11 cellular contexts compared by ENCODE assay signal in genomic region chr1:156493749-156494148, GRCh38. TPM values are rescaled to one million over a fixed set of nuclear protein-coding genes. Genes with fewer than 3 reads are reported as not detected.
DNase-seq lines count a peak whose midpoint lies in the region; ATAC-seq and TF ChIP-seq lines count a peak whose summit lies in the region.
"Had no signal": no experiment of that assay in that cellular context is flagged by ENCODE, and none has a peak within 500 bp of the region (broad histone marks: within the 10 kb centered on the region; RNA-seq: fewer than 3 reads in every experiment).

No MANE protein-coding gene starts in this region.

- CTCF ChIA-PET in CD4-positive, alpha-beta T cell (lab: Charles Lee), result no interaction called here
- CTCF ChIA-PET in PC-3 (lab: Charles Lee), result no interaction called here

- H3K4me2 ChIP-seq in parathyroid adenoma (ENCODE audit: low read length) (peak overlapping the region; percentile 21), PC-3 (ENCODE audit: low read length) (no peak overlapping the region)

- H3K9ac ChIP-seq in parathyroid adenoma (no peak overlapping the region), PC-3 (ENCODE audit: low read length) (no peak overlapping the region)

- H3K4me3 Mint-ChIP-seq in CD4-positive, alpha-beta T cell, result peak overlapping the region; percentile 43
- H3K4me3 Mint-ChIP-seq in dendritic cell treated with granulocyte-macrophage colony-stimulating factor and Interleukin-4, amounts not matched to agents 40 ng/mL and 50 ng/mL, for 4 days, result peak overlapping the region; percentile 39

- no peaks in the 10 kb centered on the region for H3F3A ChIP-seq in PC-3 (ENCODE audit: low read length, unreplicated experiment)

- ATAC-seq in CD4-positive, alpha-beta T cell (ENCODE audit: poor library complexity), result no peak
- no peak for ATAC-seq in GM19023 (IDR thresholded peaks at IDR 0.05; ENCODE audit: unreplicated experiment)
- no peak for ATAC-seq in PC-3
- ATAC-seq in GM19351 (IDR thresholded peaks at IDR 0.05; ENCODE audit: unreplicated experiment), result no peak

- no peaks in the 10 kb centered on the region for H3K9me3 ChIP-seq in CD4-positive, alpha-beta T cell (ENCODE audit: control insufficient read depth, low read length)
- H3K9me3 ChIP-seq in KOPT-K1 (ENCODE audit: insufficient read depth, low read length, poor library complexity, severe bottlenecking), result no peaks in the 10 kb centered on the region
- no peaks in the 10 kb centered on the region for H3K9me3 ChIP-seq in parathyroid adenoma (ENCODE audit: control insufficient read depth, low read length)
- H3K9me3 ChIP-seq in PC-3 (ENCODE audit: low read length), result no peaks in the 10 kb centered on the region

- peaks cover 11% of the 10 kb centered on the region; the same call in 1 of the 2 replicates for H3K36me3 ChIP-seq in KOPT-K1 (ENCODE audit: insufficient read depth, low read length)
- H3K36me3 ChIP-seq in parathyroid adenoma (ENCODE audit: control insufficient read depth, insufficient read depth, low read length), result no peaks in the 10 kb centered on the region
- H3K36me3 ChIP-seq in PC-3 (ENCODE audit: low read depth, low read length), result 0 out of 2 replicates have a peak, but pooled peaks cover 8% of the 10 kb centered on the region

- H3K79me2 ChIP-seq in parathyroid adenoma (peaks cover 77% of the 10 kb centered on the region), PC-3 (ENCODE audit: low read length) (peaks cover 93% of the 10 kb centered on the region)

- no peak for DNase-seq in CD4-positive, alpha-beta T cell
- DNase-seq in activated gamma-delta T cell treated with Interleukin-2 at 50 U/mL for 16 hours (no peak), PC-3 (no peak)
- DNase-seq: activated CD4-positive, alpha-beta T cell treated with anti-CD3 and anti-CD28 coated beads for 4 hours; NCI-H187 treated with DMSO at 0.1 percent for 48 hours; stimulated activated CD4-positive, alpha-beta T cell treated with anti-CD3 and anti-CD28 coated beads, Interleukin-15, amount 100 ng/mL, for 24 hours had no signal

- no peaks in the 10 kb centered on the region for H3K27me3 ChIP-seq in CD4-positive, alpha-beta T cell (ENCODE audit: control insufficient read depth, insufficient read depth, low read length)
- H3K27me3 ChIP-seq in parathyroid adenoma (ENCODE audit: control insufficient read depth, insufficient read depth, low read length) (no peaks in the 10 kb centered on the region), PC-3 (ENCODE audit: low read length) (no peaks in the 10 kb centered on the region)

- no peaks in the 10 kb centered on the region for H3K9me3 Mint-ChIP-seq in CD4-positive, alpha-beta T cell
- no peaks in the 10 kb centered on the region for H3K9me3 Mint-ChIP-seq in dendritic cell treated with granulocyte-macrophage colony-stimulating factor and Interleukin-4, amounts not matched to agents 40 ng/mL and 50 ng/mL, for 4 days

- H3K27ac ChIP-seq in CD4-positive, alpha-beta T cell (ENCODE audit: low read depth, low read length), result peak overlapping the region; percentile 36
- H3K27ac ChIP-seq in KOPT-K1 (ENCODE audit: low read depth, low read length, poor library complexity, severe bottlenecking) (peak overlapping the region; percentile 70), parathyroid adenoma (peak overlapping the region; percentile 89), PC-3 (ENCODE audit: low read length) (no peak overlapping the region)

- no peak for TF ChIP-seq CTCF in CD4-positive, alpha-beta T cell (IDR thresholded peaks at IDR 0.05)
- TF ChIP-seq CTCF in parathyroid adenoma (IDR thresholded peaks at IDR 0.05) (no peak), PC-3 (conservative IDR thresholded peaks at IDR 0.05; ENCODE audit: low read depth, low read length) (no peak)

- H3K4me1 ChIP-seq in parathyroid adenoma, result peaks cover 71% of the 10 kb centered on the region
- peaks cover 29% of the 10 kb centered on the region for H3K4me1 ChIP-seq in PC-3 (ENCODE audit: insufficient read depth, low read length)

- H3K27ac Mint-ChIP-seq in CD4-positive, alpha-beta T cell, result peak overlapping the region; percentile 90
- peak overlapping the region; percentile 73 for H3K27ac Mint-ChIP-seq in dendritic cell treated with granulocyte-macrophage colony-stimulating factor and Interleukin-4, amounts not matched to agents 40 ng/mL and 50 ng/mL, for 4 days

- no peak overlapping the region for H2AFZ ChIP-seq in parathyroid adenoma
- no peak overlapping the region for H2AFZ ChIP-seq in PC-3 (ENCODE audit: low read length)

- peaks cover 100% of the 10 kb centered on the region for H3K4me1 Mint-ChIP-seq in CD4-positive, alpha-beta T cell (ENCODE audit: low read depth)
- H3K4me1 Mint-ChIP-seq in dendritic cell treated with granulocyte-macrophage colony-stimulating factor and Interleukin-4, amounts not matched to agents 40 ng/mL and 50 ng/mL, for 4 days (ENCODE audit: low read depth), result peaks cover 100% of the 10 kb centered on the region

- no peaks in the 10 kb centered on the region for H3K27me3 Mint-ChIP-seq in CD4-positive, alpha-beta T cell
- H3K27me3 Mint-ChIP-seq in dendritic cell treated with granulocyte-macrophage colony-stimulating factor and Interleukin-4, amounts not matched to agents 40 ng/mL and 50 ng/mL, for 4 days, result no peaks in the 10 kb centered on the region

- no TSS peak for BruUV-seq in PC-3 (replicated peaks; lab: Mats Ljungman, UMichigan)

- POLR2A ChIA-PET in CD4-positive, alpha-beta T cell (lab: Charles Lee), result interaction anchor here (1.4 to 5.8 kb wide), 2 partner anchors 8 to 13 kb away, joined by 5 to 75 read pairs; partner anchors contain the start of gene MEF2D
- POLR2A ChIA-PET in PC-3 (lab: Charles Lee; ENCODE audit: unreplicated experiment), result no interaction called here

- peaks cover 60% of the 10 kb centered on the region for H4K20me1 ChIP-seq in PC-3 (ENCODE audit: low read length)

- no peak overlapping the region for H3K4me3 ChIP-seq in parathyroid adenoma (ENCODE audit: low read depth, low read length)
- no peak overlapping the region for H3K4me3 ChIP-seq in PC-3 (ENCODE audit: low read length)

- H3K36me3 Mint-ChIP-seq in CD4-positive, alpha-beta T cell (ENCODE audit: low read depth), result peaks cover 50% of the 10 kb centered on the region
- H3K36me3 Mint-ChIP-seq in dendritic cell treated with granulocyte-macrophage colony-stimulating factor and Interleukin-4, amounts not matched to agents 40 ng/mL and 50 ng/mL, for 4 days (ENCODE audit: low read depth), result peaks cover 55% of the 10 kb centered on the region

- H3K9me2 ChIP-seq in PC-3 (replicated peaks; ENCODE audit: low read length), result no peaks in the 10 kb centered on the region

- intact Hi-C loops in CD4-positive, alpha-beta T cell (cut with DNase I, micrococcal nuclease), result no loop called here
- intact Hi-C loops in dendritic cell treated with granulocyte-macrophage colony-stimulating factor and Interleukin-4, amounts not matched to agents 40 ng/mL and 50 ng/mL, for 4 days (cut with micrococcal nuclease), result loop anchor here (5.0 kb wide), 1 partner anchor 36 kb away; no protein-coding TSS in a partner anchor
- intact Hi-C loops in PC-3 (cut with micrococcal nuclease), result no loop called here

RNA-seq across cellular contexts. Expression of gene MEF2D, which starts 6.8 kb away (rescaled TPM):
- total RNA-seq in CD4-positive, alpha-beta T cell, result 100 to 1,000 TPM; 155 to 162 TPM
- 17.3 and 27.4 TPM in 2 replicates for total RNA-seq in PC-3 (2014; rRNA removed)
